Comparison of ENCODE assay signal across 1 cellular context in the genomic region with DNA sequence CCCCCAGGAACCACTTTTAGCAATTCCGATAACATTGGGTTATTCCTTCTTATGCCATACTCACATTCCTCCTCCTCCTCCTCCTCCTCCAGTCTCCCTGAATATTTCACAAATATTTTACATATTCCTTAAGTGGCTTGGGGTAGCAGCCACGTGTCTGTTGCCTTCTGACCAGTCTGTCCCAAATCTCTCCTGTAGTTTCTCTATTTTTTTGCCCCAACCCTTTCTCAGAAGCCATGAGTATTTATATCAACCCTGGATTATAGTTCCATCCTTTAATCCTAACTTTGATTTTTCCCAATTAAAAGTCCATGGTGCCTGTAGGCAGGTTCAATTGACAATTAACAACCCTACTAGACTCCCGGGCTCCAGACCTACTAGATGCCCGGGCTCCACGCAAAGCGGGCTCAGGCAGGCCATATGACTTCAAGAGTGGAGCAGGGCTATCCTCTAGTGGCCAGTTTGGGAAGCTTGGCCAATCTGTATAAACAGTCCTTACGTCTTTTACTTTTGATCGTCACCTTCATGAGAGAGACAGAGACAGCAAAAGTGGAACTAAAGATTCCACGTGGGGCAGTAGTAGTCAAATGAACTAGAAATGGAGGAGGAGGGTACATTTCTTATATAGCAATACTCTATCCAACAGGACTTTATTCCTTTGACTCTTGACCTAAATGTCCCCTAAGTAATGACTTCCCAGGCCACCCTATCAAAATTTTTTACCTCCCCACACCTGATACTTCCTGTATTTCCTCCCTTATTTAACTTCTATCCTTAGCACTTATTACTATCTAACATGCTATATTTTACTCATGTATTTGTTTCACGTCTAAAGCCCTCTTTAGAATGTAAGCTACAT.
TF ChIP-seq lines count a peak whose summit lies in the region.

No MANE protein-coding gene starts in this region.

TF ChIP-seq in HepG2, 621 proteins besides CTCF, POLR2A, EP300 and RAD21 (continued from another document):
- TF ChIP-seq, protein P1, sequence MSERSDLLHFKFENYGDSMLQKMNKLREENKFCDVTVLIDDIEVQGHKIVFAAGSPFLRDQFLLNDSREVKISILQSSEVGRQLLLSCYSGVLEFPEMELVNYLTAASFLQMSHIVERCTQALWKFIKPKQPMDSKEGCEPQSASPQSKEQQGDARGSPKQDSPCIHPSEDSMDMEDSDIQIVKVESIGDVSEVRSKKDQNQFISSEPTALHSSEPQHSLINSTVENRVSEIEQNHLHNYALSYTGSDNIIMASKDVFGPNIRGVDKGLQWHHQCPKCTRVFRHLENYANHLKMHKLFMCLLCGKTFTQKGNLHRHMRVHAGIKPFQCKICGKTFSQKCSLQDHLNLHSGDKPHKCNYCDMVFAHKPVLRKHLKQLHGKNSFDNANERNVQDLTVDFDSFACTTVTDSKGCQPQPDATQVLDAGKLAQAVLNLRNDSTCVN (CRISPR knock-in tag; IDR thresholded peaks at IDR 0.05; ENCODE audit: borderline replicate concordance), result no peak
- TF ChIP-seq TBP (CRISPR knock-in tag; IDR thresholded peaks at IDR 0.05) (no peak), ZSCAN12 (CRISPR knock-in tag; IDR thresholded peaks at IDR 0.05) (no peak), ZNF7 (CRISPR knock-in tag; IDR thresholded peaks at IDR 0.05) (no peak), PRPF4 (IDR thresholded peaks at IDR 0.05; ENCODE audit: low read depth, low read length, poor library complexity, severe bottlenecking) (no peak), SMC3 (IDR thresholded peaks at IDR 0.05; ENCODE audit: low read length) (peak; percentile 70), PPARG (CRISPR knock-in tag; conservative IDR thresholded peaks at IDR 0.05) (0 out of 2 replicates have a peak, but pooled peaks have one; percentile 27), MIER2 (CRISPR knock-in tag; IDR thresholded peaks at IDR 0.05) (no peak), GATAD2A (CRISPR knock-in tag; IDR thresholded peaks at IDR 0.05) (0 out of 2 replicates have a peak, but pooled peaks have one; percentile 32), CEBPG (CRISPR knock-in tag; IDR thresholded peaks at IDR 0.05) (peak; percentile 28; the same call in 1 of the 2 replicates), ZNF749 (CRISPR knock-in tag; IDR thresholded peaks at IDR 0.05; ENCODE audit: borderline replicate concordance) (no peak), DNMT1 (CRISPR knock-in tag; IDR thresholded peaks at IDR 0.05) (no peak), KMT2A (CRISPR knock-in tag; IDR thresholded peaks at IDR 0.05) (no peak), SALL1 (CRISPR knock-in tag; IDR thresholded peaks at IDR 0.05) (0 out of 2 replicates have a peak, but pooled peaks have one; percentile 29), PAWR (CRISPR knock-in tag; IDR thresholded peaks at IDR 0.05; ENCODE audit: borderline replicate concordance) (no peak), ZZZ3 (CRISPR knock-in tag; IDR thresholded peaks at IDR 0.05; ENCODE audit: borderline replicate concordance) (no peak), KDM2A (CRISPR knock-in tag; IDR thresholded peaks at IDR 0.05; ENCODE audit: borderline replicate concordance, low read depth) (0 out of 2 replicates have a peak, but pooled peaks have one; percentile 44), ZNF124 (CRISPR knock-in tag; IDR thresholded peaks at IDR 0.05) (0 out of 2 replicates have a peak, but pooled peaks have one; percentile 43), ZKSCAN1 (IDR thresholded peaks at IDR 0.05; ENCODE audit: low read length) (peak; percentile 98), ZSCAN9 (CRISPR knock-in tag; IDR thresholded peaks at IDR 0.05; ENCODE audit: borderline replicate concordance) (peak; percentile 47; the same call in 1 of the 2 replicates), ZMYM4 (CRISPR knock-in tag; IDR thresholded peaks at IDR 0.05) (peak; percentile 41; the same call in 1 of the 2 replicates), MTA1 (CRISPR knock-in tag; IDR thresholded peaks at IDR 0.05; ENCODE audit: borderline replicate concordance) (no peak), HNF4A (CRISPR knock-in tag; IDR thresholded peaks at IDR 0.05) (no peak), TCF12 (IDR thresholded peaks at IDR 0.05) (no peak), TCF12 (CRISPR knock-in tag; IDR thresholded peaks at IDR 0.05) (no peak), ZSCAN25 (CRISPR knock-in tag; IDR thresholded peaks at IDR 0.05) (no peak), REPIN1 (CRISPR knock-in tag; IDR thresholded peaks at IDR 0.05; ENCODE audit: borderline replicate concordance, low read depth) (peak; percentile 43; the same call in 1 of the 2 replicates), ZNF234 (CRISPR knock-in tag; conservative IDR thresholded peaks at IDR 0.05) (no peak), STAG1 (CRISPR knock-in tag; IDR thresholded peaks at IDR 0.05) (peak; percentile 92), RARA (CRISPR knock-in tag; IDR thresholded peaks at IDR 0.05) (no peak), TEAD2 (CRISPR knock-in tag; IDR thresholded peaks at IDR 0.05) (no peak), SMYD3 (CRISPR knock-in tag; IDR thresholded peaks at IDR 0.05) (no peak), LCORL (IDR thresholded peaks at IDR 0.05) (no peak), LCORL (CRISPR knock-in tag; IDR thresholded peaks at IDR 0.05) (peak; percentile 50; the same call in 1 of the 2 replicates), CREB1 (IDR thresholded peaks at IDR 0.05) (no peak), CREB1 (CRISPR knock-in tag; IDR thresholded peaks at IDR 0.05) (peak; percentile 20; the same call in 1 of the 2 replicates)
- TF ChIP-seq, protein P2, sequence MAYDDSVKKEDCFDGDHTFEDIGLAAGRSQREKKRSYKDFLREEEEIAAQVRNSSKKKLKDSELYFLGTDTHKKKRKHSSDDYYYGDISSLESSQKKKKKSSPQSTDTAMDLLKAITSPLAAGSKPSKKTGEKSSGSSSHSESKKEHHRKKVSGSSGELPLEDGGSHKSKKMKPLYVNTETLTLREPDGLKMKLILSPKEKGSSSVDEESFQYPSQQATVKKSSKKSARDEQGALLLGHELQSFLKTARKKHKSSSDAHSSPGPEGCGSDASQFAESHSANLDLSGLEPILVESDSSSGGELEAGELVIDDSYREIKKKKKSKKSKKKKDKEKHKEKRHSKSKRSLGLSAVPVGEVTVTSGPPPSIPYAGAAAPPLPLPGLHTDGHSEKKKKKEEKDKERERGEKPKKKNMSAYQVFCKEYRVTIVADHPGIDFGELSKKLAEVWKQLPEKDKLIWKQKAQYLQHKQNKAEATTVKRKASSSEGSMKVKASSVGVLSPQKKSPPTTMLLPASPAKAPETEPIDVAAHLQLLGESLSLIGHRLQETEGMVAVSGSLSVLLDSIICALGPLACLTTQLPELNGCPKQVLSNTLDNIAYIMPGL (CRISPR knock-in tag; IDR thresholded peaks at IDR 0.05; ENCODE audit: borderline replicate concordance in 1 of 2, low read depth in 1 of 2), result peak in 1 of 2 experiments; percentile 64; a peak in 1 of 4 replicates
- TF ChIP-seq, protein P3, sequence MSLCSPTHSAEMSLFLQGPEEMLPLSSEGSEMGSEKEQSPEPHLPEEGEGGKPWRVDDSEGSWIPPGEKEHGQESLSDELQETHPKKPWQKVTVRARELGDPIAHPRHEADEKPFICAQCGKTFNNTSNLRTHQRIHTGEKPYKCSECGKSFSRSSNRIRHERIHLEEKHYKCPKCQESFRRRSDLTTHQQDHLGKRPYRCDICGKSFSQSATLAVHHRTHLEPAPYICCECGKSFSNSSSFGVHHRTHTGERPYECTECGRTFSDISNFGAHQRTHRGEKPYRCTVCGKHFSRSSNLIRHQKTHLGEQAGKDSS (CRISPR knock-in tag; IDR thresholded peaks at IDR 0.05; ENCODE audit: borderline replicate concordance, low read depth), result no peak
- TF ChIP-seq, protein P4, sequence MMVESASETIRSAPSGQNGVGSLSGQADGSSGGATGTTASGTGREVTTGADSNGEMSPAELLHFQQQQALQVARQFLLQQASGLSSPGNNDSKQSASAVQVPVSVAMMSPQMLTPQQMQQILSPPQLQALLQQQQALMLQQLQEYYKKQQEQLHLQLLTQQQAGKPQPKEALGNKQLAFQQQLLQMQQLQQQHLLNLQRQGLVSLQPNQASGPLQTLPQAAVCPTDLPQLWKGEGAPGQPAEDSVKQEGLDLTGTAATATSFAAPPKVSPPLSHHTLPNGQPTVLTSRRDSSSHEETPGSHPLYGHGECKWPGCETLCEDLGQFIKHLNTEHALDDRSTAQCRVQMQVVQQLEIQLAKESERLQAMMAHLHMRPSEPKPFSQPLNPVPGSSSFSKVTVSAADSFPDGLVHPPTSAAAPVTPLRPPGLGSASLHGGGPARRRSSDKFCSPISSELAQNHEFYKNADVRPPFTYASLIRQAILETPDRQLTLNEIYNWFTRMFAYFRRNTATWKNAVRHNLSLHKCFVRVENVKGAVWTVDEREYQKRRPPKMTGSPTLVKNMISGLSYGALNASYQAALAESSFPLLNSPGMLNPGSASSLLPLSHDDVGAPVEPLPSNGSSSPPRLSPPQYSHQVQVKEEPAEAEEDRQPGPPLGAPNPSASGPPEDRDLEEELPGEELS (CRISPR knock-in tag; IDR thresholded peaks at IDR 0.05), result no peak
- TF ChIP-seq, protein P5, sequence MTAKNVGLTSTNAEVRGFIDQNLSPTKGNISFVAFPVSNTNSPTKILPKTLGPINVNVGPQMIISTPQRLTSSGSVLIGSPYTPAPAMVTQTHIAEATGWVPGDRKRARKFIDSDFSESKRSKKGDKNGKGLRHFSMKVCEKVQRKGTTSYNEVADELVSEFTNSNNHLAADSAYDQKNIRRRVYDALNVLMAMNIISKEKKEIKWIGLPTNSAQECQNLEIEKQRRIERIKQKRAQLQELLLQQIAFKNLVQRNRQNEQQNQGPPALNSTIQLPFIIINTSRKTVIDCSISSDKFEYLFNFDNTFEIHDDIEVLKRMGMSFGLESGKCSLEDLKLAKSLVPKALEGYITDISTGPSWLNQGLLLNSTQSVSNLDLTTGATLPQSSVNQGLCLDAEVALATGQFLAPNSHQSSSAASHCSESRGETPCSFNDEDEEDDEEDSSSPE (CRISPR knock-in tag; IDR thresholded peaks at IDR 0.05), result 0 out of 2 replicates have a peak, but pooled peaks have one; percentile 15
- TF ChIP-seq, protein P6, sequence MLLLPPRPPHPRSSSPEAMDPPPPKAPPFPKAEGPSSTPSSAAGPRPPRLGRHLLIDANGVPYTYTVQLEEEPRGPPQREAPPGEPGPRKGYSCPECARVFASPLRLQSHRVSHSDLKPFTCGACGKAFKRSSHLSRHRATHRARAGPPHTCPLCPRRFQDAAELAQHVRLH (CRISPR knock-in tag; IDR thresholded peaks at IDR 0.05; ENCODE audit: borderline replicate concordance, low read depth), result 0 out of 2 replicates have a peak, but pooled peaks have one; percentile 27
- TF ChIP-seq, protein P7, sequence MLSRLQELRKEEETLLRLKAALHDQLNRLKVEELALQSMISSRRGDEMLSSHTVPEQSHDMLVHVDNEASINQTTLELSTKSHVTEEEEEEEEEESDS (CRISPR knock-in tag; IDR thresholded peaks at IDR 0.05; ENCODE audit: borderline replicate concordance), result 0 out of 2 replicates have a peak, but pooled peaks have one; percentile 42
- TF ChIP-seq, protein P8, sequence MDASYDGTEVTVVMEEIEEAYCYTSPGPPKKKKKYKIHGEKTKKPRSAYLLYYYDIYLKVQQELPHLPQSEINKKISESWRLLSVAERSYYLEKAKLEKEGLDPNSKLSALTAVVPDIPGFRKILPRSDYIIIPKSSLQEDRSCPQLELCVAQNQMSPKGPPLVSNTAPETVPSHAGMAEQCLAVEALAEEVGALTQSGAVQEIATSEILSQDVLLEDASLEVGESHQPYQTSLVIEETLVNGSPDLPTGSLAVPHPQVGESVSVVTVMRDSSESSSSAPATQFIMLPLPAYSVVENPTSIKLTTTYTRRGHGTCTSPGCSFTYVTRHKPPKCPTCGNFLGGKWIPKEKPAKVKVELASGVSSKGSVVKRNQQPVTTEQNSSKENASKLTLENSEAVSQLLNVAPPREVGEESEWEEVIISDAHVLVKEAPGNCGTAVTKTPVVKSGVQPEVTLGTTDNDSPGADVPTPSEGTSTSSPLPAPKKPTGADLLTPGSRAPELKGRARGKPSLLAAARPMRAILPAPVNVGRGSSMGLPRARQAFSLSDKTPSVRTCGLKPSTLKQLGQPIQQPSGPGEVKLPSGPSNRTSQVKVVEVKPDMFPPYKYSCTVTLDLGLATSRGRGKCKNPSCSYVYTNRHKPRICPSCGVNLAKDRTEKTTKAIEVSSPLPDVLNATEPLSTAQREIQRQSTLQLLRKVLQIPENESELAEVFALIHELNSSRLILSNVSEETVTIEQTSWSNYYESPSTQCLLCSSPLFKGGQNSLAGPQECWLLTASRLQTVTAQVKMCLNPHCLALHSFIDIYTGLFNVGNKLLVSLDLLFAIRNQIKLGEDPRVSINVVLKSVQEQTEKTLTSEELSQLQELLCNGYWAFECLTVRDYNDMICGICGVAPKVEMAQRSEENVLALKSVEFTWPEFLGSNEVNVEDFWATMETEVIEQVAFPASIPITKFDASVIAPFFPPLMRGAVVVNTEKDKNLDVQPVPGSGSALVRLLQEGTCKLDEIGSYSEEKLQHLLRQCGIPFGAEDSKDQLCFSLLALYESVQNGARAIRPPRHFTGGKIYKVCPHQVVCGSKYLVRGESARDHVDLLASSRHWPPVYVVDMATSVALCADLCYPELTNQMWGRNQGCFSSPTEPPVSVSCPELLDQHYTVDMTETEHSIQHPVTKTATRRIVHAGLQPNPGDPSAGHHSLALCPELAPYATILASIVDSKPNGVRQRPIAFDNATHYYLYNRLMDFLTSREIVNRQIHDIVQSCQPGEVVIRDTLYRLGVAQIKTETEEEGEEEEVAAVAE (CRISPR knock-in tag; IDR thresholded peaks at IDR 0.05; ENCODE audit: borderline replicate concordance), result no peak
- TF ChIP-seq, protein P9, sequence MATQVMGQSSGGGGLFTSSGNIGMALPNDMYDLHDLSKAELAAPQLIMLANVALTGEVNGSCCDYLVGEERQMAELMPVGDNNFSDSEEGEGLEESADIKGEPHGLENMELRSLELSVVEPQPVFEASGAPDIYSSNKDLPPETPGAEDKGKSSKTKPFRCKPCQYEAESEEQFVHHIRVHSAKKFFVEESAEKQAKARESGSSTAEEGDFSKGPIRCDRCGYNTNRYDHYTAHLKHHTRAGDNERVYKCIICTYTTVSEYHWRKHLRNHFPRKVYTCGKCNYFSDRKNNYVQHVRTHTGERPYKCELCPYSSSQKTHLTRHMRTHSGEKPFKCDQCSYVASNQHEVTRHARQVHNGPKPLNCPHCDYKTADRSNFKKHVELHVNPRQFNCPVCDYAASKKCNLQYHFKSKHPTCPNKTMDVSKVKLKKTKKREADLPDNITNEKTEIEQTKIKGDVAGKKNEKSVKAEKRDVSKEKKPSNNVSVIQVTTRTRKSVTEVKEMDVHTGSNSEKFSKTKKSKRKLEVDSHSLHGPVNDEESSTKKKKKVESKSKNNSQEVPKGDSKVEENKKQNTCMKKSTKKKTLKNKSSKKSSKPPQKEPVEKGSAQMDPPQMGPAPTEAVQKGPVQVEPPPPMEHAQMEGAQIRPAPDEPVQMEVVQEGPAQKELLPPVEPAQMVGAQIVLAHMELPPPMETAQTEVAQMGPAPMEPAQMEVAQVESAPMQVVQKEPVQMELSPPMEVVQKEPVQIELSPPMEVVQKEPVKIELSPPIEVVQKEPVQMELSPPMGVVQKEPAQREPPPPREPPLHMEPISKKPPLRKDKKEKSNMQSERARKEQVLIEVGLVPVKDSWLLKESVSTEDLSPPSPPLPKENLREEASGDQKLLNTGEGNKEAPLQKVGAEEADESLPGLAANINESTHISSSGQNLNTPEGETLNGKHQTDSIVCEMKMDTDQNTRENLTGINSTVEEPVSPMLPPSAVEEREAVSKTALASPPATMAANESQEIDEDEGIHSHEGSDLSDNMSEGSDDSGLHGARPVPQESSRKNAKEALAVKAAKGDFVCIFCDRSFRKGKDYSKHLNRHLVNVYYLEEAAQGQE (IDR thresholded peaks at IDR 0.05; ENCODE audit: borderline replicate concordance in 1 of 2, low read depth in 1 of 2, low read length in 2 of 2), result no peak
